ENCODE assay signal across 24 cellular contexts in the genomic region with DNA sequence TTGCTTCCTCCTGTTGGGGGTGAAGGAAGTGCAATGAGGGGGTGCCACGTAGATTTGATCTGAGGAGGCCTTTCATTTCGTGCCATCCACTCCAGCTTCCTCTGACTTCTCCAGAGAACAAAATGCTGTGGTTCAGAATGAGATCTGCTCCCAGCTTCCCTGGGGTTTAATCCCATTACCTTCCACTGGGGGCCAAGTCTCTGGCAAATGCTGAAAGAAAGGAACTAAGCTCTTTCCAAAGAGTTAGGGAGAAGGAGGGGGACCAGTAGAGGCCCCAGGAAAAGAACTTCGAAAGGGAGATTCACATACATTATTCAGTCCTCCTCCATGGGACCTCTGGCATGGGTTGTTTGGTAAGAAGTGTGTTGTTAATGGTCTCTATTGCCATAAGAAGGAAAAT.
DNase-seq lines count a peak whose midpoint lies in the region; ATAC-seq and TF ChIP-seq lines count a peak whose summit lies in the region.
"Had no signal": no experiment of that assay in that cellular context is flagged by ENCODE, and none has a peak within 500 bp of the region (broad histone marks: within the 10 kb centered on the region; RNA-seq: fewer than 3 reads in every experiment).

No MANE protein-coding gene starts in this region.

- no peak for TF ChIP-seq POLR2A in ovary (IDR thresholded peaks at IDR 0.05)

- intact Hi-C loops in ovary (cut with DNase I), result no loop called here

- DNase-seq in H7, result peak; percentile 26
- peak; percentile 57 for DNase-seq in NT2/D1 (ENCODE audit: low read depth, low spot score)
- peak; percentile 20 for DNase-seq in iPS-NIHi11 (ENCODE audit: low spot score)
- no peak for DNase-seq in ovary
- DNase-seq in activated CD4-positive, alpha-beta T cell treated with anti-CD3 and anti-CD28 coated beads, Interleukin-2, amount 50 U/mL, for 48 hours, result no peak
- no peak for DNase-seq in hepatic stellate cell (ENCODE audit: low spot score)
- DNase-seq: 8988T; Calu3; HFFc6; MM.1S; NCI-H1092; NCI-H1417 treated with DMSO at 0.1 percent for 48 hours; NCI-H187; NCI-H2081 treated with DMSO at 0.1 percent for 48 hours; NCI-H2171; NCI-H226; NCI-H510A treated with DMSO at 0.1 percent for 48 hours; NCI-H748 treated with DMSO at 0.1 percent for 48 hours; NK-92 treated with Interleukin-12 subunit alpha and Interleukin-12 subunit beta, amount 100 ng/mL, for 24 hours; PC-9; SJCRH30 had no signal

- peak overlapping the region; percentile 35 to 85 for H3K27ac ChIP-seq in ovary
- H3K27ac ChIP-seq: KMS-11, PC-9, SJCRH30 had no signal

- no peak overlapping the region for H3K9ac ChIP-seq in NT2/D1 (ENCODE audit: insufficient read length, low read depth)
- H3K9ac ChIP-seq: KMS-11 had no signal

- TF ChIP-seq CTCF in ovary (IDR thresholded peaks at IDR 0.05), result no peak

- H3K27me3 ChIP-seq in H7 (ENCODE audit: control insufficient read depth, insufficient read depth, low read length) (no peaks in the 10 kb centered on the region), NT2/D1 (ENCODE audit: insufficient read depth, insufficient read length) (no peaks in the 10 kb centered on the region), ovary (no peaks in the 10 kb centered on the region)
- H3K27me3 ChIP-seq: SJCRH30 had no signal

- WGBS in ovary, 3 donors, result 68 to 78% (median 76%) methylated on average over 3 of the region's 3 CpGs

- no peaks in the 10 kb centered on the region for H3K36me3 ChIP-seq in H7 (replicated peaks; ENCODE audit: control insufficient read depth, insufficient read depth, low read length)
- H3K36me3 ChIP-seq in NT2/D1 (ENCODE audit: insufficient read depth, insufficient read length, low read length), result no peaks in the 10 kb centered on the region
- no peaks in the 10 kb centered on the region for H3K36me3 ChIP-seq in ovary
- H3K36me3 ChIP-seq: SJCRH30 had no signal

- peaks cover 2% of the 10 kb centered on the region for H3K4me1 ChIP-seq in NT2/D1 (ENCODE audit: insufficient read depth, insufficient read length)
- peaks cover 3% of the 10 kb centered on the region for H3K4me1 ChIP-seq in ovary (ENCODE audit: insufficient read depth)
- H3K4me1 ChIP-seq: SJCRH30 had no signal

- TF ChIP-seq EP300 in ovary (IDR thresholded peaks at IDR 0.05), result no peak

- H3K9me3 ChIP-seq in NT2/D1 (ENCODE audit: insufficient read depth, low read length) (no peaks in the 10 kb centered on the region), ovary (no peaks in the 10 kb centered on the region)

- no peak overlapping the region for H3K4me3 ChIP-seq in H7 (ENCODE audit: insufficient read depth, low read depth, low read length)
- no peak overlapping the region for H3K4me3 ChIP-seq in NT2/D1 (ENCODE audit: insufficient read length, low read depth)
- H3K4me3 ChIP-seq in ovary, result no peak overlapping the region
- H3K4me3 ChIP-seq: PC-9, SJCRH30 had no signal

- no peak for ATAC-seq in GM18511 (IDR thresholded peaks at IDR 0.05; ENCODE audit: unreplicated experiment)
- ATAC-seq: Right ventricle myocardium inferior had no signal

Comparison
In these comparisons a context has a peak if more than half of its experiments do, and no peak if none do; other contexts are left out.
1. DNase-seq: peak in H7 (single experiment), NT2/D1 (single experiment) and iPS-NIHi11 (single experiment); none in ovary (0 of 5), activated CD4-positive, alpha-beta T cell treated with anti-CD3 and anti-CD28 coated beads, Interleukin-2, amount 50 U/mL, for 48 hours (0 of 2) and hepatic stellate cell (single experiment).